Comparison of ENCODE assay signal across 21 cellular contexts in the genomic region with DNA sequence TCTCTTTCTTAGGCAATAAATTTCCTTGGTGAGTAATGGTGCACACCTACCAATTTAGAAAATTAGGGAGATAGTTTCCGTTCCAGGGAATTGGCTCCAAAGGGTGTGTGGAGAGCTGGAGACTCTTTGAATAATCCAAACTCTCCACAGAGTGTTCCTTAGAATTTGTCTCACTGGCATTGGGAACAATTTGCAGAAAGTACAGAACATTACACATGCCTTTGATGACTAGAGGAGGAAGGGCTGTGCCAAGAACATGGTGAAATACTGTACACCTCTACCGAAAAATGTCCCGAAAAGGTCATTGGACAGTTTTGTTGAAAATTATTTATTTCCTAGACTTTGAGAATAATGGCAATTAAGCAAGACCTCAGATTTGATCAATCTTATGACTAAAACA.
A peak's percentile ranks its signal among the peaks of the same experiment; 100 is the strongest.
DNase-seq lines count a peak whose midpoint lies in the region; ATAC-seq and TF ChIP-seq lines count a peak whose summit lies in the region.
"Had no signal": no experiment of that assay in that cellular context is flagged by ENCODE, and none has a peak within 500 bp of the region (broad histone marks: within the 10 kb centered on the region; RNA-seq: fewer than 3 reads in every experiment).

No MANE protein-coding gene starts in this region.

- no peaks in the 10 kb centered on the region for H3K79me2 ChIP-seq in GM23338 (replicated peaks; ENCODE audit: insufficient read depth)

- H3K36me3 ChIP-seq in GM23338 (ENCODE audit: insufficient read depth) (no peaks in the 10 kb centered on the region), HUES64 (ENCODE audit: insufficient read depth, low read length) (no peaks in the 10 kb centered on the region), breast epithelium (no peaks in the 10 kb centered on the region), gastrocnemius medialis (no peaks in the 10 kb centered on the region)
- H3K36me3 ChIP-seq: BLaER1 treated with 17β-estradiol and CSF1 and Interleukin-3, amounts not matched to agents 10 nM and 100 nM; HAP-1 had no signal

- H3K27ac Mint-ChIP-seq in GM23338 = peak overlapping the region; percentile 90; the same call in 1 of the 2 replicates
- H3K27ac Mint-ChIP-seq: B cell; CD8-positive, alpha-beta T cell had no signal

- peak overlapping the region; percentile 92 for H3K27ac ChIP-seq in GM23338 (ENCODE audit: low read depth)
- H3K27ac ChIP-seq in HUES64 (ENCODE audit: low read depth, low read length) = peak overlapping the region; percentile 99; the same call in 1 of the 2 replicates
- peak overlapping the region; percentile 77 to 85 for H3K27ac ChIP-seq in breast epithelium
- no peak overlapping the region for H3K27ac ChIP-seq in gastrocnemius medialis
- H3K27ac ChIP-seq: BLaER1 treated with 17β-estradiol and CSF1 and Interleukin-3, amounts not matched to agents 10 nM and 100 nM; HL-60 had no signal

- H3F3A ChIP-seq in GM23338 (replicated peaks; ENCODE audit: low read depth) = 0 out of 2 replicates have a peak, but pooled peaks cover 4% of the 10 kb centered on the region

- peaks cover 12% of the 10 kb centered on the region; the same call in 1 of the 2 replicates for H3K9me2 ChIP-seq in GM23338 (ENCODE audit: insufficient read depth)

- H3K4me1 Mint-ChIP-seq in GM23338 = peaks cover 56% of the 10 kb centered on the region
- H3K4me1 Mint-ChIP-seq: B cell had no signal

- TF ChIP-seq POLR2A in breast epithelium (IDR thresholded peaks at IDR 0.05) (no peak), gastrocnemius medialis (IDR thresholded peaks at IDR 0.05) (no peak), GM18505 (IDR thresholded peaks at IDR 0.05; ENCODE audit: borderline replicate concordance, extremely low read depth, insufficient read depth, insufficient read length) (no peak)

- H3K4me2 ChIP-seq in GM23338 = no peak overlapping the region
- H3K4me2 ChIP-seq: BLaER1 treated with 17β-estradiol and CSF1 and Interleukin-3, amounts not matched to agents 10 nM and 100 nM had no signal

- peaks cover 18% of the 10 kb centered on the region; the same call in 1 of the 3 replicates for H3K36me3 Mint-ChIP-seq in GM23338 (ENCODE audit: low read depth)
- H3K36me3 Mint-ChIP-seq: CD8-positive, alpha-beta T cell had no signal

- no peak overlapping the region for H3K9ac ChIP-seq in HUES64 (ENCODE audit: low read depth, low read length)
- H3K9ac ChIP-seq: BLaER1 treated with 17β-estradiol and CSF1 and Interleukin-3, amounts not matched to agents 10 nM and 100 nM had no signal

- H3K9me3 Mint-ChIP-seq in GM23338 = peaks cover 2% of the 10 kb centered on the region; the same call in 1 of the 3 replicates

- H3K4me1 ChIP-seq in GM23338 (ENCODE audit: insufficient read depth) (peaks cover 30% of the 10 kb centered on the region), HUES64 (ENCODE audit: insufficient read depth, low read length) (peaks cover 48% of the 10 kb centered on the region), breast epithelium (peaks cover 3 to 14% of the 10 kb centered on the region in 2 donors), gastrocnemius medialis (peaks cover 0 to 10% of the 10 kb centered on the region in 2 donors)
- H3K4me1 ChIP-seq: BLaER1 treated with 17β-estradiol and CSF1 and Interleukin-3, amounts not matched to agents 10 nM and 100 nM had no signal

- no peak for ATAC-seq in GM23338
- peak; percentile 46 to 53 for ATAC-seq in gastrocnemius medialis
- no peak for ATAC-seq in GM21526 (IDR thresholded peaks at IDR 0.05; ENCODE audit: low FRiP score, unreplicated experiment)
- no peak for ATAC-seq in GM18505 (IDR thresholded peaks at IDR 0.05; ENCODE audit: unreplicated experiment)
- ATAC-seq: CD8-positive, alpha-beta T cell; GM12878; K562 had no signal

- TF ChIP-seq CTCF in GM23338 (conservative IDR thresholded peaks at IDR 0.05; ENCODE audit: low read depth in 2 of 2) (no peak), breast epithelium (IDR thresholded peaks at IDR 0.05) (no peak), gastrocnemius medialis (IDR thresholded peaks at IDR 0.05 in 4 of 5, conservative IDR thresholded peaks at IDR 0.05 in 1 of 5) (no peak)

- H3K4me3 ChIP-seq in GM23338 (no peak overlapping the region), HUES64 (ENCODE audit: low read length) (no peak overlapping the region), breast epithelium (no peak overlapping the region), gastrocnemius medialis (no peak overlapping the region)
- H3K4me3 ChIP-seq: BLaER1 treated with 17β-estradiol and CSF1 and Interleukin-3, amounts not matched to agents 10 nM and 100 nM; GM12878; HAP-1; K562 had no signal

- H3K27me3 ChIP-seq in GM23338 (ENCODE audit: insufficient read depth) (no peaks in the 10 kb centered on the region), HUES64 (ENCODE audit: insufficient read depth, low read length) (no peaks in the 10 kb centered on the region), breast epithelium (no peaks in the 10 kb centered on the region), gastrocnemius medialis (no peaks in the 10 kb centered on the region)
- H3K27me3 ChIP-seq: BLaER1 treated with 17β-estradiol and CSF1 and Interleukin-3, amounts not matched to agents 10 nM and 100 nM had no signal

- no peak overlapping the region for H2AFZ ChIP-seq in GM23338

- intact Hi-C loops in breast epithelium (cut with DNase I; ENCODE audit: low total_unique reads) (no loop called here), gastrocnemius medialis (cut with DNase I; ENCODE audit: low total_unique reads) (no loop called here)

- DNase-seq in GM23338 (ENCODE audit: low spot score) (no peak), breast epithelium (ENCODE audit: low spot score in 2 of 2) (peak in 1 of 2 donors; percentile 50), gastrocnemius medialis (no peak), NCI-H1105 treated with DMSO at 0.1 percent for 48 hours (lab: John Stamatoyannopoulos, UW) (no peak)
- DNase-seq: Calu3; CD8-positive, alpha-beta T cell; DMS 273 treated with DMSO at 0.1 percent for 48 hours; DMS53; DND-41; EL; GOT3; IMR-90 had no signal

- no peaks in the 10 kb centered on the region for H3K27me3 Mint-ChIP-seq in GM23338 (ENCODE audit: insufficient read depth, low read depth, poor library complexity)
- H3K27me3 Mint-ChIP-seq: B cell had no signal

- no peaks in the 10 kb centered on the region for H4K20me1 ChIP-seq in GM23338 (replicated peaks; ENCODE audit: insufficient read depth)
- H4K20me1 ChIP-seq: BLaER1 treated with 17β-estradiol and CSF1 and Interleukin-3, amounts not matched to agents 10 nM and 100 nM had no signal

- no peaks in the 10 kb centered on the region for H3K9me3 ChIP-seq in HUES64 (ENCODE audit: insufficient read depth, low read depth, low read length)
- H3K9me3 ChIP-seq in breast epithelium = no peaks in the 10 kb centered on the region
- no peaks in the 10 kb centered on the region for H3K9me3 ChIP-seq in gastrocnemius medialis
- H3K9me3 ChIP-seq: HAP-1 had no signal

- WGBS in HUES64 = 91% methylated on average over 3 of the region's 3 CpGs

- no peak overlapping the region for H3K4me3 Mint-ChIP-seq in GM23338
- H3K4me3 Mint-ChIP-seq: B cell; CD8-positive, alpha-beta T cell had no signal

- in situ Hi-C loops in gastrocnemius medialis (cut with MboI; ENCODE audit: low sequenced_read_pairs in 4 of 4) = no loop called here

TF ChIP-seq in GM23338, 12 proteins besides CTCF, POLR2A, EP300 and RAD21 (continues in another document):
- TF ChIP-seq POLR2AphosphoS5 (IDR thresholded peaks at IDR 0.05; ENCODE audit: low read depth) (no peak), STAT1 (IDR thresholded peaks at IDR 0.05; ENCODE audit: unreplicated experiment) (no peak), CREB1 (CRISPR knock-in tag; IDR thresholded peaks at IDR 0.05; ENCODE audit: low read depth) (no peak), ZNF114 (CRISPR knock-in tag; IDR thresholded peaks at IDR 0.05) (no peak), EZH2 (IDR thresholded peaks at IDR 0.05; ENCODE audit: low read depth, unreplicated experiment) (no peak)

Comparison
In these comparisons a context has a peak if more than half of its experiments do, and no peak if none do; other contexts are left out.
1. ATAC-seq: peak in gastrocnemius medialis (2 of 2); none in GM23338 (single experiment), GM21526 (single experiment) and GM18505 (single experiment).
2. H3K27ac ChIP-seq: peak in GM23338 (single experiment), HUES64 (single experiment) and breast epithelium (2 of 2); none in gastrocnemius medialis (0 of 4).